28 cellular contexts compared by ENCODE assay signal in the genomic region with DNA sequence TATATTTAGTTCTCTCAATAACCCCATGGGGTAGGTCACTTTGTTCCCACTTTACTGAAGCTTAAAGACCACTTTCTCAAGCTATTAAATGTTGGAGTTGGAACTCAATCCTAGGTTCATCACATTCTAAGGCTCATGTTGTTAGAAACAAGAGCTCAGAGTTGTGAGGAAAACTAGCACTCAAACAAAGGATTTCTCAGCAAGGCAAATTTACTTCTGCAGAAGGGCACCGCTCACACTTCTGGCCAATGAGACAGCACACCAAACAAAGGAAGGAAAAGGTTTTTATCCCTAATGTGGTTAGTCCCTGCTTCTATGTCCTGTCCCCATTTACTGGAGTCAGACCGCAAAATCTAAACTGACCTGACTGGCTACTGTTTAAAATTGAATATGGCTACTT.
"Had no signal": no experiment of that assay in that cellular context is flagged by ENCODE, and none has a peak within 500 bp of the region (broad histone marks: within the 10 kb centered on the region; RNA-seq: fewer than 3 reads in every experiment).

No MANE protein-coding gene starts in this region.

- H3K4me3 ChIP-seq: colonic mucosa, esophagus squamous epithelium, gastrocnemius medialis, heart right ventricle, left lung, lower lobe of right lung, mucosa of descending colon had no signal

- ATAC-seq: effector memory CD8-positive, alpha-beta T cell; esophagus mucosa; gastrocnemius medialis; heart right ventricle; left cardiac atrium; left lung; left ventricle myocardium superior; lower lobe of right lung; mucosa of descending colon had no signal

- H3K9me3 ChIP-seq: colonic mucosa, gastrocnemius medialis had no signal

- H3K27ac ChIP-seq: colonic mucosa, epithelial cell of prostate, esophagus squamous epithelium, gastrocnemius medialis, heart right ventricle, left lung, lower lobe of right lung had no signal

- DNase-seq: colonic mucosa; cortex of kidney; effector CD8-positive, alpha-beta T cell; effector memory CD8-positive, alpha-beta T cell; endodermal cell; erythroblast; esophagus squamous epithelium; foreskin fibroblast; foreskin melanocyte; gastrocnemius medialis; glutamatergic neuron; head of caudate nucleus; heart right ventricle; hippocampal formation; left cardiac atrium; left lung; left ventricle myocardium superior; lower lobe of right lung; mesenchymal stem cell; mucosa of descending colon; naive B cell had no signal

- H3K4me1 Mint-ChIP-seq: mesothelial cell of epicardium, naive B cell had no signal

- H3K27me3 Mint-ChIP-seq: dendritic cell treated with granulocyte-macrophage colony-stimulating factor and Interleukin-4, amounts not matched to agents 40 ng/mL and 50 ng/mL, for 4 days; effector memory CD8-positive, alpha-beta T cell; naive B cell had no signal

- H3K27me3 ChIP-seq: colonic mucosa, esophagus squamous epithelium, gastrocnemius medialis, heart right ventricle, left lung had no signal

- FAIRE-seq: endometrium, islet of Langerhans, keratinocyte had no signal

- H3K4me3 Mint-ChIP-seq: dendritic cell treated with granulocyte-macrophage colony-stimulating factor and Interleukin-4, amounts not matched to agents 40 ng/mL and 50 ng/mL, for 4 days; effector memory CD8-positive, alpha-beta T cell; endodermal cell; mesothelial cell of epicardium; naive B cell had no signal

- H3K4me1 ChIP-seq: colonic mucosa, esophagus squamous epithelium, gastrocnemius medialis, heart right ventricle, left lung, lower lobe of right lung had no signal

- H3K27ac Mint-ChIP-seq: dendritic cell treated with granulocyte-macrophage colony-stimulating factor and Interleukin-4, amounts not matched to agents 40 ng/mL and 50 ng/mL, for 4 days; effector memory CD8-positive, alpha-beta T cell; endodermal cell; mesothelial cell of epicardium; naive B cell had no signal

- H3K36me3 ChIP-seq: colonic mucosa, esophagus squamous epithelium, gastrocnemius medialis, heart right ventricle, left lung, lower lobe of right lung had no signal
